Comparison of ENCODE assay signal across 14 cellular contexts in genomic region chr9:37565661-37566618, GRCh38. TPM values are rescaled to one million over a fixed set of nuclear protein-coding genes. Genes with fewer than 3 reads are reported as not detected.
DNase-seq lines count a peak whose midpoint lies in the region; ATAC-seq and TF ChIP-seq lines count a peak whose summit lies in the region.
"Had no signal": no experiment of that assay in that cellular context is flagged by ENCODE, and none has a peak within 500 bp of the region (broad histone marks: within the 10 kb centered on the region; RNA-seq: fewer than 3 reads in every experiment).

No MANE protein-coding gene starts in this region.

- H3K27me3 Mint-ChIP-seq in memory B cell, result no peaks in the 10 kb centered on the region
- H3K27me3 Mint-ChIP-seq: activated CD8-positive, alpha-beta memory T cell treated with anti-CD3 and anti-CD28 coated beads, Interleukin-2, amount 10 ng/mL, durations not matched to agents 7 days and 5 days; CD4-positive, alpha-beta memory T cell had no signal

- H3K4me1 ChIP-seq in upper lobe of right lung, result no peaks in the 10 kb centered on the region

- H3K9me3 Mint-ChIP-seq in memory B cell, result peaks cover 5% of the 10 kb centered on the region

- peak; percentile 62 for ATAC-seq in GM18858 (IDR thresholded peaks at IDR 0.05; ENCODE audit: unreplicated experiment)
- peak; percentile 67 for ATAC-seq in GM21737 (IDR thresholded peaks at IDR 0.05; ENCODE audit: unreplicated experiment)
- ATAC-seq in HG03342 (IDR thresholded peaks at IDR 0.05; ENCODE audit: unreplicated experiment), result peak; percentile 78
- ATAC-seq in memory B cell (ENCODE audit: low read depth), result peak; percentile 87
- ATAC-seq in upper lobe of right lung, result no peak
- ATAC-seq: activated CD8-positive, alpha-beta memory T cell treated with anti-CD3 and anti-CD28 coated beads, Interleukin-2, amount 10 ng/mL, durations not matched to agents 7 days and 5 days had no signal

- H3K36me3 ChIP-seq in upper lobe of right lung, result no peaks in the 10 kb centered on the region
- H3K36me3 ChIP-seq: thoracic aorta had no signal

- H3K4me3 ChIP-seq in upper lobe of right lung, result no peak overlapping the region
- H3K4me3 ChIP-seq: thoracic aorta had no signal

- H3K9me3 ChIP-seq in upper lobe of right lung, result no peaks in the 10 kb centered on the region
- H3K9me3 ChIP-seq: thoracic aorta had no signal

- peaks cover 20% of the 10 kb centered on the region for H3K36me3 Mint-ChIP-seq in memory B cell

- intact Hi-C loops in upper lobe of right lung (cut with DNase I), result no loop called here

- H3K27ac Mint-ChIP-seq in memory B cell, result peak overlapping the region; percentile 92
- H3K27ac Mint-ChIP-seq: activated CD8-positive, alpha-beta memory T cell treated with anti-CD3 and anti-CD28 coated beads, Interleukin-2, amount 10 ng/mL, durations not matched to agents 7 days and 5 days; CD4-positive, alpha-beta memory T cell had no signal

- peak overlapping the region; percentile 69 for H3K4me3 Mint-ChIP-seq in memory B cell
- H3K4me3 Mint-ChIP-seq: activated CD8-positive, alpha-beta memory T cell treated with anti-CD3 and anti-CD28 coated beads, Interleukin-2, amount 10 ng/mL, durations not matched to agents 7 days and 5 days; CD4-positive, alpha-beta memory T cell had no signal

- H3K27ac ChIP-seq in upper lobe of right lung, result no peak overlapping the region
- H3K27ac ChIP-seq: thoracic aorta had no signal

- TF ChIP-seq CTCF in upper lobe of right lung (IDR thresholded peaks at IDR 0.05), result no peak

- H3K4me1 Mint-ChIP-seq in memory B cell, result peaks cover 60% of the 10 kb centered on the region
- H3K4me1 Mint-ChIP-seq: activated CD8-positive, alpha-beta memory T cell treated with anti-CD3 and anti-CD28 coated beads, Interleukin-2, amount 10 ng/mL, durations not matched to agents 7 days and 5 days; CD4-positive, alpha-beta memory T cell had no signal

- H3K27me3 ChIP-seq in upper lobe of right lung, result no peaks in the 10 kb centered on the region

- DNase-seq in memory B cell (ENCODE audit: low spot score in 2 of 2) (peak; percentile 26 to 47), medulla oblongata (ENCODE audit: extremely low spot score) (no peak), HK-2 (ENCODE audit: unreplicated experiment) (no peak), upper lobe of right lung (no peak), mucosa of gallbladder (ENCODE audit: low spot score) (no peak)
- DNase-seq: activated CD8-positive, alpha-beta memory T cell treated with anti-CD3 and anti-CD28 coated beads, Interleukin-2, amount 10 ng/mL, durations not matched to agents 7 days and 5 days; CD4-positive, alpha-beta memory T cell; NCI-H345; occipital lobe; stimulated activated CD4-positive, alpha-beta T cell treated with anti-CD3 and anti-CD28 coated beads, Interleukin-4, amount 100 ng/mL, for 4 hours had no signal

RNA-seq across cellular contexts. Expression of gene FBXO10, which starts 10.2 kb away (rescaled TPM):
- total RNA-seq in upper lobe of right lung, result 8.0 TPM
- total RNA-seq in mucosa of gallbladder, result 9.5 TPM

RNA-seq across cellular contexts. Expression of gene TOMM5, which starts 26.5 kb away (rescaled TPM):
- total RNA-seq in upper lobe of right lung (60.7 TPM), mucosa of gallbladder (53.9 TPM)

Comparison
In these comparisons a context has a peak if more than half of its experiments do, and no peak if none do; other contexts are left out.
1. DNase-seq: peak in memory B cell (2 of 2); none in medulla oblongata (single experiment), HK-2 (single experiment), upper lobe of right lung (single experiment) and mucosa of gallbladder (single experiment).